In the genomic region with DNA sequence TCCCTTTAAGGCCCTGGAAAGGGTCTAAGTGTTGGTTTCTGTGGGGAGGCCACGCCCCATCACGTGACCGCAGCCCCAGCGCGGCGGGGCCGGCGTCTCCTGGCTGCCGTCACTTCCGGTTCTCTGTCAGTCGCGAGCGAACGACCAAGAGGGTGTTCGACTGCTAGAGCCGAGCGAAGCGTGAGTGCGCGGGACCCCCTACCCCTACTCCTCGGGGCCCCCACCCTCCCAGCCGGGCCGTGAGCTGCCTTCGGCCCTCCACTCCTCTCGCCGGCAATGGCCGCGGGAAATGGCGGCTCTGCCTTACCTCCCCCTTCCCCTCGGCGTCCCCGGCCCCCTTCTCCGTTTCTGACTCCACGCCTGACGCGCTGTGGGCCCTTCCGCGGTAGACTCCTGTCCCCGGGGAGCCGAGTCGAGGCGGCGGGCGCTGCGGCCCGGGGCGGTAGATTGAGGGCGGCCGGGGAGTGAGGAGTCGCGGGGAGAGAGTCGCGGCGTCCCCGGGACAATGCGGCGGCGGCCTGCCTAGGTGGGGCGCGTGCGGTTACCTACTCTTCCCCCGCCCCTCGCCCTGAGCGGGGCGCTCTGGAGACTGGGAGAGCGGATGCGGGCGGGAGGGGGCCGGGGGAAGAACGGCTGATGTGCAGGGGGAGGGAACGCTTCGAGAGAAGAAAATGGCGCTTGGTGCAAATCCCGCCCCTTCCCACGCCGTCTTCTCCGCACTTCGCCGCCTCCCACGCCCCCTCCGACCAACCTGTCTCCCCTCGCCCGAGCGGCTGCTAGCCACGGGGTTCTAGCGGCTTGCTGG, we compare ENCODE assay signal across 8 cellular contexts. TPM values are rescaled to one million over a fixed set of nuclear protein-coding genes. Genes with fewer than 3 reads are reported as not detected.
DNase-seq lines count a peak whose midpoint lies in the region; ATAC-seq and TF ChIP-seq lines count a peak whose summit lies in the region.

A gene (plus strand): TSS at position 112 of the 805 bp plus-strand sequence. CDS start 2,956 bp downstream, outside the sequence.

- 1% methylated on average over 62 to 86 of the region's 86 CpGs for WGBS in GM23248 (ENCODE audit: low coverage in 1 of 2, low lambda C conversion rate in 2 of 2, missing lambda C conversion rate in 2 of 2), 2 experiments

- peak within 1 kb of the TSS; percentile 98 for H3K9ac ChIP-seq in DND-41 (ENCODE audit: low read depth, low read length)
- peak within 1 kb of the TSS; percentile 91 for H3K9ac ChIP-seq in GM23248

- no peaks in the 10 kb centered on the region for H3K9me2 ChIP-seq in GM23248 (ENCODE audit: insufficient read depth)

- peaks cover 28% of the 10 kb centered on the region for H3K36me3 ChIP-seq in DND-41 (ENCODE audit: insufficient read depth, low read length)
- peaks cover 5% of the 10 kb centered on the region for H3K36me3 ChIP-seq in GM23248 (ENCODE audit: low read depth)
- H3K36me3 ChIP-seq in naive thymus-derived CD4-positive, alpha-beta T cell (ENCODE audit: control insufficient read depth in 2 of 3, insufficient read depth in 3 of 3, low read length in 3 of 3), result peaks cover 0 to 14% (median 0%) of the 10 kb centered on the region in 3 experiments

- peaks cover 42 to 72% (median 67%) of the 10 kb centered on the region in 7 donors for H3K4me1 Mint-ChIP-seq in naive thymus-derived CD4-positive, alpha-beta T cell
- peaks cover 36 to 77% of the 10 kb centered on the region in 2 donors for H3K4me1 Mint-ChIP-seq in stimulated activated naive B cell treated with anti-CD40 and anti-IgM and Interleukin-4, amounts not matched to agents 10 μg/mL and 1 μg/mL and 100 μg/mL, for 72 hours

- peaks cover 49% of the 10 kb centered on the region for H3K4me1 ChIP-seq in DND-41 (ENCODE audit: insufficient read depth, low read length)
- peaks cover 31% of the 10 kb centered on the region for H3K4me1 ChIP-seq in GM23248 (ENCODE audit: insufficient read depth)
- H3K4me1 ChIP-seq in naive thymus-derived CD4-positive, alpha-beta T cell (ENCODE audit: control insufficient read depth in 2 of 2, insufficient read depth in 2 of 2, low read length in 2 of 2), result peaks cover 24 to 36% of the 10 kb centered on the region in 2 donors

- in situ Hi-C loops in GM23248 (cut with MboI), result loop anchor here (10.0 kb wide), 1 partner anchor 91 kb away; no protein-coding TSS in a partner anchor

- peak; percentile 24 for TF ChIP-seq CTCF in DND-41 (IDR thresholded peaks at IDR 0.05; ENCODE audit: borderline replicate concordance, extremely low read depth, low read length, poor library complexity, severe bottlenecking)

- H2AFZ ChIP-seq in DND-41 (ENCODE audit: low read depth, low read length) (peak within 1 kb of the TSS; percentile 76), GM23248 (peak within 1 kb of the TSS; percentile 63)

- H3K4me3 ChIP-seq in DND-41 (ENCODE audit: low read depth in 1 of 2, low read length in 2 of 2) (peak within 1 kb of the TSS; percentile 72 to 99), GM23248 (peak within 1 kb of the TSS; percentile 98)
- peak within 1 kb of the TSS; percentile 94 for H3K4me3 ChIP-seq in naive thymus-derived CD4-positive, alpha-beta T cell (ENCODE audit: low read length)

- DNase-seq in DND-41 (peak; percentile 94), GM23248 (peak; percentile 94), Kasumi-1 (lab: John Stamatoyannopoulos, UW) (peak; percentile 82 to 90), RKO (ENCODE audit: low spot score) (peak; percentile 92), activated T-helper 1 cell treated with Interleukin-2 at 50 U/mL for 16 hours (ENCODE audit: low read depth) (peak; percentile 91), fibroblast of gingiva (ENCODE audit: low read depth) (peak; percentile 89)
- peak; percentile 90 to 94 (median 93) for DNase-seq in naive thymus-derived CD4-positive, alpha-beta T cell
- peak; percentile 87 for DNase-seq in stimulated activated naive B cell treated with anti-CD40 and anti-IgM and Interleukin-4, amounts not matched to agents 10 μg/mL and 1 μg/mL and 100 μg/mL, for 72 hours

- peaks cover 0 to 2% (median 0%) of the 10 kb centered on the region in 5 donors for H3K27me3 Mint-ChIP-seq in naive thymus-derived CD4-positive, alpha-beta T cell
- H3K27me3 Mint-ChIP-seq in stimulated activated naive B cell treated with anti-CD40 and anti-IgM and Interleukin-4, amounts not matched to agents 10 μg/mL and 1 μg/mL and 100 μg/mL, for 72 hours, result peaks cover 6 to 7% of the 10 kb centered on the region in 2 donors

- H3K4me3 Mint-ChIP-seq in naive thymus-derived CD4-positive, alpha-beta T cell, result peak within 1 kb of the TSS; percentile 92 to 100 (median 98)
- peak within 1 kb of the TSS; percentile 92 to 97 for H3K4me3 Mint-ChIP-seq in stimulated activated naive B cell treated with anti-CD40 and anti-IgM and Interleukin-4, amounts not matched to agents 10 μg/mL and 1 μg/mL and 100 μg/mL, for 72 hours

- CTCF ChIA-PET in naive thymus-derived CD4-positive, alpha-beta T cell (lab: Charles Lee), result interaction anchor here (0.6 to 1.5 kb wide), 3 partner anchors 55 to 187 kb away, joined by 3 read pairs; no protein-coding TSS in a partner anchor

- peak; percentile 92 for ATAC-seq in DND-41 (ENCODE audit: insufficient read depth, low read depth)
- ATAC-seq in naive thymus-derived CD4-positive, alpha-beta T cell, result peak; percentile 93
- ATAC-seq in stimulated activated naive B cell treated with anti-CD40 and anti-IgM and Interleukin-4, amounts not matched to agents 10 μg/mL and 1 μg/mL and 100 μg/mL, for 72 hours (replicated peaks), result peak; percentile 68 to 75

- H3K4me2 ChIP-seq in DND-41 (ENCODE audit: insufficient read depth, low read length) (peak within 1 kb of the TSS; percentile 71), GM23248 (ENCODE audit: unreplicated experiment) (peak within 1 kb of the TSS; percentile 100)

- H3K27ac ChIP-seq in DND-41 (ENCODE audit: low read length), result peak within 1 kb of the TSS; percentile 93
- peak within 1 kb of the TSS; percentile 86 for H3K27ac ChIP-seq in GM23248
- peak within 1 kb of the TSS; percentile 100 for H3K27ac ChIP-seq in naive thymus-derived CD4-positive, alpha-beta T cell (ENCODE audit: low read depth, low read length)

- H3K27me3 ChIP-seq in DND-41 (ENCODE audit: insufficient read depth, low read length, poor library complexity), result no peaks in the 10 kb centered on the region
- H3K27me3 ChIP-seq in GM23248 (replicated peaks; ENCODE audit: insufficient read depth), result no peaks in the 10 kb centered on the region
- no peaks in the 10 kb centered on the region for H3K27me3 ChIP-seq in naive thymus-derived CD4-positive, alpha-beta T cell (ENCODE audit: control insufficient read depth in 2 of 2, insufficient read depth in 2 of 2, low read length in 2 of 2)

- H3K9me3 ChIP-seq in DND-41 (ENCODE audit: insufficient read depth, low read length, severe bottlenecking) (no peaks in the 10 kb centered on the region), GM23248 (ENCODE audit: low read depth) (no peaks in the 10 kb centered on the region)
- no peaks in the 10 kb centered on the region for H3K9me3 ChIP-seq in naive thymus-derived CD4-positive, alpha-beta T cell (ENCODE audit: control insufficient read depth in 2 of 3, low read length in 3 of 3)

- peaks cover 52% of the 10 kb centered on the region for H3K79me2 ChIP-seq in DND-41 (ENCODE audit: insufficient read depth, low read length)
- peaks cover 48% of the 10 kb centered on the region for H3K79me2 ChIP-seq in GM23248 (ENCODE audit: insufficient read depth)

- H3K9me3 Mint-ChIP-seq in naive thymus-derived CD4-positive, alpha-beta T cell, result peaks cover 0 to 4% (median 0%) of the 10 kb centered on the region in 11 donors
- peaks cover 0 to 4% of the 10 kb centered on the region in 2 donors for H3K9me3 Mint-ChIP-seq in stimulated activated naive B cell treated with anti-CD40 and anti-IgM and Interleukin-4, amounts not matched to agents 10 μg/mL and 1 μg/mL and 100 μg/mL, for 72 hours

- H3F3A ChIP-seq in GM23248 (ENCODE audit: insufficient read depth), result peaks cover 39% of the 10 kb centered on the region

- H4K20me1 ChIP-seq in DND-41 (ENCODE audit: insufficient read depth, low read length), result peaks cover 42% of the 10 kb centered on the region
- H4K20me1 ChIP-seq in GM23248 (ENCODE audit: insufficient read depth), result peaks cover 19% of the 10 kb centered on the region

- POLR2A ChIA-PET in naive thymus-derived CD4-positive, alpha-beta T cell (lab: Charles Lee), result interaction anchor here (0.6 to 1.7 kb wide), 13 partner anchors 10 to 412 kb away, joined by 3 to 11 read pairs (median 3); a partner anchor contains a TSS

- H3K27ac Mint-ChIP-seq in naive thymus-derived CD4-positive, alpha-beta T cell, result peak within 1 kb of the TSS; percentile 87 to 99 (median 98)
- peak within 1 kb of the TSS; percentile 96 for H3K27ac Mint-ChIP-seq in stimulated activated naive B cell treated with anti-CD40 and anti-IgM and Interleukin-4, amounts not matched to agents 10 μg/mL and 1 μg/mL and 100 μg/mL, for 72 hours

- intact Hi-C loops in naive thymus-derived CD4-positive, alpha-beta T cell (cut with micrococcal nuclease), result loop anchor here (1.0 to 10.0 kb wide), 9 partner anchors 43 to 1053 kb away; a partner anchor contains a TSS

- peaks cover 0 to 16% (median 8%) of the 10 kb centered on the region in 5 donors for H3K36me3 Mint-ChIP-seq in naive thymus-derived CD4-positive, alpha-beta T cell
- H3K36me3 Mint-ChIP-seq in stimulated activated naive B cell treated with anti-CD40 and anti-IgM and Interleukin-4, amounts not matched to agents 10 μg/mL and 1 μg/mL and 100 μg/mL, for 72 hours, result peaks cover 10 to 18% of the 10 kb centered on the region in 2 donors

RNA-seq across cellular contexts. Expression of the gene that starts here (rescaled TPM):
- 200 and 350 TPM in 2 replicates for total RNA-seq in GM23248 (2014; rRNA removed; shearing (Covaris generic))
- 462 and 489 TPM in 2 replicates for polyA plus RNA-seq in GM23248 (2016; fragmentation: Nextera tagmentation; extraction: Ambion mirVana)
- 100 to 1,000 TPM; 187 to 388 (median 285) TPM for total RNA-seq in naive thymus-derived CD4-positive, alpha-beta T cell
- polyA plus RNA-seq in naive thymus-derived CD4-positive, alpha-beta T cell, result 100 to 1,000 TPM; 383 to 571 TPM

Comparison
In these comparisons a context has a peak if more than half of its experiments do, and no peak if none do; other contexts are left out.
1. Peak in every context shown above with its lines: DNase-seq, ATAC-seq, H3K4me3 ChIP-seq and H3K27ac ChIP-seq.